Comparison of ENCODE assay signal across 12 cellular contexts in genomic region chr3:150825192-150825915, GRCh38.
"Had no signal": no experiment of that assay in that cellular context is flagged by ENCODE, and none has a peak within 500 bp of the region (broad histone marks: within the 10 kb centered on the region; RNA-seq: fewer than 3 reads in every experiment).

No MANE protein-coding gene starts in this region.

- H3K9me3 ChIP-seq: pancreas, tibial nerve had no signal

- H3K27me3 ChIP-seq: brain microvascular endothelial cell, pancreas, tibial nerve had no signal

- H3K36me3 Mint-ChIP-seq: activated naive CD4-positive, alpha-beta T cell treated with anti-CD3 and anti-CD28 coated beads, Interleukin-2, amount 50 U/mL, for 24 hours had no signal

- H3K36me3 ChIP-seq: brain microvascular endothelial cell, pancreas, tibial nerve had no signal

- H3K9me3 Mint-ChIP-seq: activated B cell treated with CpG ODN at 0.5 μM for 24 hours; activated CD4-positive, alpha-beta T cell treated with anti-CD3 and anti-CD28 coated beads, Interleukin-2, amount 10 ng/mL, durations not matched to agents 7 days and 5 days; activated naive CD4-positive, alpha-beta T cell treated with anti-CD3 and anti-CD28 coated beads, Interleukin-2, amount 50 U/mL, for 24 hours; neural crest cell had no signal

- H3K27ac ChIP-seq: brain microvascular endothelial cell, pancreas, tibial nerve had no signal

- ATAC-seq: T-helper 17 cell had no signal

- H3K4me1 Mint-ChIP-seq: activated B cell treated with CpG ODN at 0.5 μM for 24 hours; activated CD4-positive, alpha-beta T cell treated with anti-CD3 and anti-CD28 coated beads, Interleukin-2, amount 10 ng/mL, durations not matched to agents 7 days and 5 days; activated naive CD4-positive, alpha-beta T cell treated with anti-CD3 and anti-CD28 coated beads, Interleukin-2, amount 50 U/mL, for 24 hours; neural crest cell had no signal

- H3K4me3 Mint-ChIP-seq: activated B cell treated with CpG ODN at 0.5 μM for 24 hours; activated CD4-positive, alpha-beta T cell treated with anti-CD3 and anti-CD28 coated beads, Interleukin-2, amount 10 ng/mL, durations not matched to agents 7 days and 5 days; activated naive CD4-positive, alpha-beta T cell treated with anti-CD3 and anti-CD28 coated beads, Interleukin-2, amount 50 U/mL, for 24 hours; neural crest cell; T-helper 17 cell had no signal

- H3K4me3 ChIP-seq: pancreas, tibial nerve had no signal

- H3K27ac Mint-ChIP-seq: activated B cell treated with CpG ODN at 0.5 μM for 24 hours; activated CD4-positive, alpha-beta T cell treated with anti-CD3 and anti-CD28 coated beads, Interleukin-2, amount 10 ng/mL, durations not matched to agents 7 days and 5 days; activated naive CD4-positive, alpha-beta T cell treated with anti-CD3 and anti-CD28 coated beads, Interleukin-2, amount 50 U/mL, for 24 hours; T-helper 17 cell had no signal

- H3K4me1 ChIP-seq: pancreas, tibial nerve had no signal

- DNase-seq: activated B cell treated with CpG ODN at 0.5 μM for 24 hours; activated CD4-positive, alpha-beta T cell treated with anti-CD3 and anti-CD28 coated beads, Interleukin-2, amount 10 ng/mL, durations not matched to agents 7 days and 5 days; amygdala; brain microvascular endothelial cell; dermis blood vessel endothelial cell; stimulated activated CD4-positive, alpha-beta T cell treated with anti-CD3 and anti-CD28 coated beads, Interleukin-15, amount 100 ng/mL, for 24 hours; stimulated activated CD4-positive, alpha-beta T cell treated with anti-CD3 and anti-CD28 coated beads, Interleukin-4, amount 100 ng/mL, for 4 hours; T-helper 17 cell had no signal
